ENCODE assay signal across 24 cellular contexts in genomic region chr12:130258863-130259262, GRCh38.
"Had no signal": no experiment of that assay in that cellular context is flagged by ENCODE, and none has a peak within 500 bp of the region (broad histone marks: within the 10 kb centered on the region; RNA-seq: fewer than 3 reads in every experiment).

No MANE protein-coding gene starts in this region.

- DNase-seq: colonic mucosa; cortex of kidney; dermis blood vessel endothelial cell; dorsolateral prefrontal cortex; effector CD4-positive, alpha-beta T cell; effector CD8-positive, alpha-beta T cell; effector memory CD4-positive, alpha-beta T cell; effector memory CD8-positive, alpha-beta T cell; endodermal cell; erythroblast; esophagus squamous epithelium; foreskin fibroblast; foreskin keratinocyte; foreskin melanocyte; gastrocnemius medialis; glutamatergic neuron; head of caudate nucleus; heart left ventricle; heart right ventricle had no signal

- H3K36me3 ChIP-seq: colonic mucosa, esophagus muscularis mucosa, esophagus squamous epithelium, gastrocnemius medialis, gastroesophageal sphincter, heart left ventricle, heart right ventricle had no signal

- H3K4me1 ChIP-seq: colonic mucosa, esophagus muscularis mucosa, foreskin keratinocyte, gastrocnemius medialis, gastroesophageal sphincter, heart left ventricle, heart right ventricle had no signal

- ATAC-seq: effector memory CD8-positive, alpha-beta T cell; esophagus mucosa; foreskin keratinocyte; gastrocnemius medialis; gastroesophageal sphincter; heart left ventricle; heart right ventricle had no signal

- H3K9me3 ChIP-seq: colonic mucosa, esophagus muscularis mucosa, esophagus squamous epithelium, gastrocnemius medialis, gastroesophageal sphincter, heart left ventricle, heart right ventricle had no signal

- H3K27me3 ChIP-seq: colonic mucosa, foreskin keratinocyte, gastrocnemius medialis had no signal

- H3K4me3 ChIP-seq: colonic mucosa, coronary artery, dorsolateral prefrontal cortex, esophagus muscularis mucosa, esophagus squamous epithelium, gastrocnemius medialis, gastroesophageal sphincter, heart left ventricle, heart right ventricle had no signal

- H3K27ac ChIP-seq: colonic mucosa, coronary artery, dorsolateral prefrontal cortex, epithelial cell of prostate, esophagus muscularis mucosa, esophagus squamous epithelium, foreskin keratinocyte, gastrocnemius medialis, gastroesophageal sphincter, heart left ventricle, heart right ventricle had no signal
